Comparison of ENCODE assay signal across 8 cellular contexts in genomic region chr9:85804993-85805788, GRCh38.
DNase-seq lines count a peak whose midpoint lies in the region; ATAC-seq and TF ChIP-seq lines count a peak whose summit lies in the region.
"Not testable (repeated sequence)": the region's sequence is repeated elsewhere in the genome, so short reads cannot be mapped to it uniquely, and the experiment has no call there.

No MANE protein-coding gene starts in this region.

- H3K36me3 Mint-ChIP-seq in Caco-2 (ENCODE audit: insufficient read depth, unreplicated experiment): not testable (repeated sequence)

- POLR2A ChIA-PET in Caco-2 (lab: Charles Lee): not testable (repeated sequence)

- not testable (repeated sequence) for H3K9me3 ChIP-seq in Caco-2; mononuclear cell (ENCODE audit: low read depth, low read length)

- not testable (repeated sequence) for H3K27ac Mint-ChIP-seq in Caco-2 (ENCODE audit: unreplicated experiment)

- peak overlapping the region; percentile 82 for H3K4me3 Mint-ChIP-seq in Caco-2 (ENCODE audit: unreplicated experiment)

- ATAC-seq in GM21367 (IDR thresholded peaks at IDR 0.05; ENCODE audit: unreplicated experiment): peak; percentile 68

- not testable (repeated sequence) for H3K27me3 Mint-ChIP-seq in Caco-2 (ENCODE audit: insufficient read depth, unreplicated experiment)

- not testable (repeated sequence) for H3K27me3 ChIP-seq in Caco-2 (replicated peaks; ENCODE audit: control insufficient read depth, insufficient read depth, low read length); mononuclear cell (ENCODE audit: insufficient read depth, low read length)

- peak; percentile 50 to 69 for DNase-seq in Caco-2
- peak; percentile 4 for DNase-seq in HPDE6-E6E7 (ENCODE audit: extremely low spot score)
- peak; percentile 7 for DNase-seq in NOMO-1 treated with DMSO at 0.1 percent for 48 hours (lab: John Stamatoyannopoulos, UW; ENCODE audit: unreplicated experiment)
- DNase-seq in activated T-cell treated with anti-CD3 and anti-CD28 coated beads for 1 hour (ENCODE audit: low read depth): peak; percentile 64
- not testable (repeated sequence) for DNase-seq in epithelial cell of proximal tubule (ENCODE audit: low read depth)
- DNase-seq in stimulated activated CD8-positive, alpha-beta memory T cell treated with anti-CD3 and anti-CD28 coated beads, Interleukin-15, amount 100 ng/mL, for 48 hours (ENCODE audit: low read depth in 2 of 2): peak; percentile 53 to 71

- H3K4me1 ChIP-seq in Caco-2; mononuclear cell (ENCODE audit: insufficient read depth, low read length): not testable (repeated sequence)

- H3K4me3 ChIP-seq in Caco-2 (ENCODE audit: low read depth, low read length) (peak overlapping the region; percentile 40), epithelial cell of proximal tubule (ENCODE audit: low read depth, low read length) (peak overlapping the region; percentile 71), mononuclear cell (ENCODE audit: low read length) (peak overlapping the region; percentile 56)

- BruUV-seq in Caco-2 (replicated peaks; lab: Mats Ljungman, UMichigan): not testable (repeated sequence)

- H3K4me1 Mint-ChIP-seq in Caco-2 (ENCODE audit: low read depth, unreplicated experiment): not testable (repeated sequence)

- TF ChIP-seq CTCF in Caco-2 (IDR thresholded peaks at IDR 0.05; ENCODE audit: insufficient read depth in 1 of 2, low read depth in 1 of 2, low read length in 1 of 2, severe bottlenecking in 1 of 2, unreplicated experiment in 1 of 2) (peak in 1 of 2 experiments; percentile 2), epithelial cell of proximal tubule (conservative IDR thresholded peaks at IDR 0.05; ENCODE audit: low read depth, low read length) (peak; percentile 11)

- intact Hi-C loops in Caco-2 (cut with micrococcal nuclease; ENCODE audit: unreplicated experiment): not testable (repeated sequence)

- CTCF ChIA-PET in Caco-2 (lab: Charles Lee): not testable (repeated sequence)

- not testable (repeated sequence) for H3K9me3 Mint-ChIP-seq in Caco-2 (ENCODE audit: unreplicated experiment)

- H3K36me3 ChIP-seq in Caco-2 (ENCODE audit: control insufficient read depth, insufficient read depth, low read length): not testable (repeated sequence)
